8 cellular contexts compared by ENCODE assay signal in genomic region chr6:51959744-51960383, GRCh38.
DNase-seq lines count a peak whose midpoint lies in the region; ATAC-seq and TF ChIP-seq lines count a peak whose summit lies in the region.

No MANE protein-coding gene starts in this region.

- no peaks in the 10 kb centered on the region for H3K36me3 Mint-ChIP-seq in osteocyte (ENCODE audit: unreplicated experiment)
- H3K36me3 Mint-ChIP-seq in natural killer cell treated with Interleukin-12 subunit alpha and Interleukin-12 subunit beta and Interleukin-15 and Interleukin-18, amount 100 ng/mL, for 72 hours, result no peaks in the 10 kb centered on the region

- no peaks in the 10 kb centered on the region for H3K9me3 Mint-ChIP-seq in osteocyte (ENCODE audit: unreplicated experiment)
- H3K9me3 Mint-ChIP-seq in natural killer cell treated with Interleukin-12 subunit alpha and Interleukin-12 subunit beta and Interleukin-15 and Interleukin-18, amount 100 ng/mL, for 72 hours, result no peaks in the 10 kb centered on the region

- DNase-seq in CD1c-positive myeloid dendritic cell (ENCODE audit: extremely low spot score), result peak; percentile 49
- peak; percentile 16 for DNase-seq in NCI-H2107 treated with DMSO at 0.1 percent for 48 hours (lab: John Stamatoyannopoulos, UW; ENCODE audit: unreplicated experiment)
- peak; percentile 11 to 41 for DNase-seq in foreskin fibroblast
- DNase-seq in osteocyte (ENCODE audit: extremely low spot score, unreplicated experiment), result peak; percentile 87
- no peak for DNase-seq in natural killer cell treated with Interleukin-12 subunit alpha and Interleukin-12 subunit beta and Interleukin-15 and Interleukin-18, amount 100 ng/mL, for 72 hours (ENCODE audit: low spot score)

- H3K4me1 Mint-ChIP-seq in osteocyte (ENCODE audit: unreplicated experiment), result no peaks in the 10 kb centered on the region
- H3K4me1 Mint-ChIP-seq in natural killer cell treated with Interleukin-12 subunit alpha and Interleukin-12 subunit beta and Interleukin-15 and Interleukin-18, amount 100 ng/mL, for 72 hours (ENCODE audit: low read depth in 2 of 2), result no peaks in the 10 kb centered on the region

- H3K4me3 ChIP-seq in WI38 (ENCODE audit: low read depth, low read length) (no peak overlapping the region), foreskin fibroblast (ENCODE audit: low read depth in 1 of 2, low read length in 2 of 2) (no peak overlapping the region)

- H3K27me3 Mint-ChIP-seq in osteocyte (ENCODE audit: unreplicated experiment), result peaks cover 18% of the 10 kb centered on the region
- H3K27me3 Mint-ChIP-seq in natural killer cell treated with Interleukin-12 subunit alpha and Interleukin-12 subunit beta and Interleukin-15 and Interleukin-18, amount 100 ng/mL, for 72 hours, result peaks cover 10 to 24% of the 10 kb centered on the region in 2 donors

- H3K27ac Mint-ChIP-seq in osteocyte (ENCODE audit: unreplicated experiment), result no peak overlapping the region
- no peak overlapping the region for H3K27ac Mint-ChIP-seq in natural killer cell treated with Interleukin-12 subunit alpha and Interleukin-12 subunit beta and Interleukin-15 and Interleukin-18, amount 100 ng/mL, for 72 hours

- H3K4me3 Mint-ChIP-seq in osteocyte (ENCODE audit: unreplicated experiment), result no peak overlapping the region
- H3K4me3 Mint-ChIP-seq in natural killer cell treated with Interleukin-12 subunit alpha and Interleukin-12 subunit beta and Interleukin-15 and Interleukin-18, amount 100 ng/mL, for 72 hours, result no peak overlapping the region

- ATAC-seq in GM18519 (IDR thresholded peaks at IDR 0.05; ENCODE audit: low FRiP score, unreplicated experiment) (peak; percentile 71), HG02981 (IDR thresholded peaks at IDR 0.05; ENCODE audit: unreplicated experiment) (peak; percentile 75)
- ATAC-seq in natural killer cell treated with Interleukin-12 subunit alpha and Interleukin-12 subunit beta and Interleukin-15 and Interleukin-18, amount 100 ng/mL, for 72 hours, result no peak

- TF ChIP-seq CTCF in WI38 (IDR thresholded peaks at IDR 0.05; ENCODE audit: low read depth, low read length), result peak; percentile 34; the same call in 1 of the 2 replicates
- peak; percentile 83 for TF ChIP-seq CTCF in foreskin fibroblast (IDR thresholded peaks at IDR 0.05; ENCODE audit: low read depth, low read length)
- peak; percentile 83 for TF ChIP-seq CTCF in osteocyte (IDR thresholded peaks at IDR 0.05)

Comparison
In these comparisons a context has a peak if more than half of its experiments do, and no peak if none do; other contexts are left out.
1. ATAC-seq: peak in GM18519 (single experiment) and HG02981 (single experiment); none in natural killer cell treated with Interleukin-12 subunit alpha and Interleukin-12 subunit beta and Interleukin-15 and Interleukin-18, amount 100 ng/mL, for 72 hours (0 of 2).
2. Peak in every context shown above with its lines, with median percentiles within 50 percentile points of each other: CTCF ChIP-seq.